In genomic region chr16:57480127-57480753, GRCh38 we compare ENCODE assay signal across 1 cellular context.
TF ChIP-seq lines count a peak whose summit lies in the region.

No MANE protein-coding gene starts in this region.

TF ChIP-seq in WTC11, 78 proteins besides CTCF, POLR2A, EP300 and RAD21 (continued from another document):
- TF ChIP-seq FOXP4 (CRISPR knock-in tag; IDR thresholded peaks at IDR 0.05) = no peak
- TF ChIP-seq ATF1 (CRISPR knock-in tag; IDR thresholded peaks at IDR 0.05) = no peak
